ENCODE assay signal across 2 cellular contexts in the genomic region with DNA sequence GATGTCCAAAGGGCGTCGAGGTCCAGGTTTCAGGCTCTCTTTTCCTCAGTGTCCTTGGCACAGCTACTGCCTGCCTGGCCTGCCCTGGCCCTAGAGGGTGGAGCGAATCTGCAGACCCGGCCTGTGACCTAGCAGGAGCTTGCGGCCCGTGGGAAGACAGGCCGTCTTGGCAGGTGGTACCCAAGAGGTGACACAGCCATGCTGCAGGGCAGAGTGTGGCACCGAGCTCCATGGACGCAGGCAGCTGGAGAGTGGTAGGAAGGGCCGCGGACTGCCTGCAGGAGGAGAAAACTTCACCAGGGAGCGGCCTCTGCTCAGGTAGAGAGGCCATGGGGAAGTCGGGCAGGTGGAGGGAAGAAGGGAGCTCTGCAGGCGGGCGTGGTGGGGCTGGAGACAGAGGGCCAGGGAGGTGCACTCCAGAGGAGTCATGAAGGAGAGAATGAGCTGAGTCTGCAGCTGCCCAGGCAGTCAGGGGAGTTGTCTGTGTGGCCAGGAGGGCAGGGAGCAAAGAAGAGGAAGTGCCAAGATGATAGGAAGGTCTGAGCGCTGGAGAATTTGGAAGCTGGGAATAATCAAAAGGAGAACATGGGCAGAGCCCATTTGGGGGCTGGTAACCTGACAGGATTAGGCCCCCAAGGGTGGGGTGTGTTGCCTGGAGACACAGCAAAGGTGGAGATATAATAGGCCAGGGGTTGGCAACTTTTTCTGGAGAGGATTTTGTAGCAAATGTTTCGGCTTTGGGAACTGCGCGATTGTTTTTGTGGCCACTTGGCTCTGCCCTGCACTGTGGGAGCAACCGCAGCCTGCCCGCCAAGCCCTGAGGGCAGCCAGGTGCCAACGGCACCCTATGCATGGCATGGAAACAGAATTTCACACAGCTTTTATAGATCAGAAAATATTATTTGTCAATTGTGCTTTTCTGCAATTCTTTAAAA.
TF ChIP-seq lines count a peak whose summit lies in the region.

No MANE protein-coding gene starts in this region.

TF ChIP-seq in GM23338, 12 proteins besides CTCF, POLR2A, EP300 and RAD21 (continued from another document and continues in another):
- TF ChIP-seq JUNB (IDR thresholded peaks at IDR 0.05; ENCODE audit: unreplicated experiment): no peak
- TF ChIP-seq NANOG (IDR thresholded peaks at IDR 0.05; ENCODE audit: borderline replicate concordance): no peak
- TF ChIP-seq, protein P1, sequence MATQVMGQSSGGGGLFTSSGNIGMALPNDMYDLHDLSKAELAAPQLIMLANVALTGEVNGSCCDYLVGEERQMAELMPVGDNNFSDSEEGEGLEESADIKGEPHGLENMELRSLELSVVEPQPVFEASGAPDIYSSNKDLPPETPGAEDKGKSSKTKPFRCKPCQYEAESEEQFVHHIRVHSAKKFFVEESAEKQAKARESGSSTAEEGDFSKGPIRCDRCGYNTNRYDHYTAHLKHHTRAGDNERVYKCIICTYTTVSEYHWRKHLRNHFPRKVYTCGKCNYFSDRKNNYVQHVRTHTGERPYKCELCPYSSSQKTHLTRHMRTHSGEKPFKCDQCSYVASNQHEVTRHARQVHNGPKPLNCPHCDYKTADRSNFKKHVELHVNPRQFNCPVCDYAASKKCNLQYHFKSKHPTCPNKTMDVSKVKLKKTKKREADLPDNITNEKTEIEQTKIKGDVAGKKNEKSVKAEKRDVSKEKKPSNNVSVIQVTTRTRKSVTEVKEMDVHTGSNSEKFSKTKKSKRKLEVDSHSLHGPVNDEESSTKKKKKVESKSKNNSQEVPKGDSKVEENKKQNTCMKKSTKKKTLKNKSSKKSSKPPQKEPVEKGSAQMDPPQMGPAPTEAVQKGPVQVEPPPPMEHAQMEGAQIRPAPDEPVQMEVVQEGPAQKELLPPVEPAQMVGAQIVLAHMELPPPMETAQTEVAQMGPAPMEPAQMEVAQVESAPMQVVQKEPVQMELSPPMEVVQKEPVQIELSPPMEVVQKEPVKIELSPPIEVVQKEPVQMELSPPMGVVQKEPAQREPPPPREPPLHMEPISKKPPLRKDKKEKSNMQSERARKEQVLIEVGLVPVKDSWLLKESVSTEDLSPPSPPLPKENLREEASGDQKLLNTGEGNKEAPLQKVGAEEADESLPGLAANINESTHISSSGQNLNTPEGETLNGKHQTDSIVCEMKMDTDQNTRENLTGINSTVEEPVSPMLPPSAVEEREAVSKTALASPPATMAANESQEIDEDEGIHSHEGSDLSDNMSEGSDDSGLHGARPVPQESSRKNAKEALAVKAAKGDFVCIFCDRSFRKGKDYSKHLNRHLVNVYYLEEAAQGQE (IDR thresholded peaks at IDR 0.05; ENCODE audit: unreplicated experiment): no peak
- TF ChIP-seq, protein P2, sequence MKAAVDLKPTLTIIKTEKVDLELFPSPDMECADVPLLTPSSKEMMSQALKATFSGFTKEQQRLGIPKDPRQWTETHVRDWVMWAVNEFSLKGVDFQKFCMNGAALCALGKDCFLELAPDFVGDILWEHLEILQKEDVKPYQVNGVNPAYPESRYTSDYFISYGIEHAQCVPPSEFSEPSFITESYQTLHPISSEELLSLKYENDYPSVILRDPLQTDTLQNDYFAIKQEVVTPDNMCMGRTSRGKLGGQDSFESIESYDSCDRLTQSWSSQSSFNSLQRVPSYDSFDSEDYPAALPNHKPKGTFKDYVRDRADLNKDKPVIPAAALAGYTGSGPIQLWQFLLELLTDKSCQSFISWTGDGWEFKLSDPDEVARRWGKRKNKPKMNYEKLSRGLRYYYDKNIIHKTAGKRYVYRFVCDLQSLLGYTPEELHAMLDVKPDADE (IDR thresholded peaks at IDR 0.05): no peak
- TF ChIP-seq STAT1 (IDR thresholded peaks at IDR 0.05; ENCODE audit: unreplicated experiment): no peak
- TF ChIP-seq CREB1 (CRISPR knock-in tag; IDR thresholded peaks at IDR 0.05; ENCODE audit: low read depth): no peak
- no peak for TF ChIP-seq POLR2AphosphoS5 (IDR thresholded peaks at IDR 0.05; ENCODE audit: low read depth)
- TF ChIP-seq EZH2phosphoT487 (IDR thresholded peaks at IDR 0.05; ENCODE audit: unreplicated experiment): no peak

TF ChIP-seq in H1, 55 proteins besides CTCF, POLR2A, EP300 and RAD21:
- TF ChIP-seq TAF7 (optimal IDR thresholded peaks at IDR 0.05; ENCODE audit: borderline replicate concordance, low read depth, low read length) (no peak), RXRA (IDR thresholded peaks at IDR 0.05; ENCODE audit: insufficient read depth, low read depth, low read length) (no peak), GTF2F1 (IDR thresholded peaks at IDR 0.05; ENCODE audit: borderline replicate concordance, low read depth, low read length) (no peak), SP2 (IDR thresholded peaks at IDR 0.05; ENCODE audit: low read length) (no peak), JUND (IDR thresholded peaks at IDR 0.05; ENCODE audit: low read length) (no peak), TBP (IDR thresholded peaks at IDR 0.05; ENCODE audit: low read depth, low read length) (no peak), RNF2 (IDR thresholded peaks at IDR 0.05; ENCODE audit: borderline replicate concordance, low read depth, low read length, missing control alignments, poor library complexity, severe bottlenecking) (no peak), HDAC2 (IDR thresholded peaks at IDR 0.05; ENCODE audit: borderline replicate concordance in 1 of 2, low read depth in 2 of 2, low read length in 2 of 2) (no peak), TCF12 (IDR thresholded peaks at IDR 0.05; ENCODE audit: low read depth, low read length) (no peak), SP1 (IDR thresholded peaks at IDR 0.05; ENCODE audit: low read depth, low read length) (no peak), SP4 (IDR thresholded peaks at IDR 0.05; ENCODE audit: low read length) (no peak), SAP30 (IDR thresholded peaks at IDR 0.05; ENCODE audit: insufficient read depth, insufficient replicate concordance, low read length) (no peak), YY1 (IDR thresholded peaks at IDR 0.05; ENCODE audit: low read depth, low read length) (no peak), CHD2 (IDR thresholded peaks at IDR 0.05; ENCODE audit: low read length) (no peak), CEBPB (IDR thresholded peaks at IDR 0.05; ENCODE audit: low read depth, low read length) (no peak)
- TF ChIP-seq, protein P3, sequence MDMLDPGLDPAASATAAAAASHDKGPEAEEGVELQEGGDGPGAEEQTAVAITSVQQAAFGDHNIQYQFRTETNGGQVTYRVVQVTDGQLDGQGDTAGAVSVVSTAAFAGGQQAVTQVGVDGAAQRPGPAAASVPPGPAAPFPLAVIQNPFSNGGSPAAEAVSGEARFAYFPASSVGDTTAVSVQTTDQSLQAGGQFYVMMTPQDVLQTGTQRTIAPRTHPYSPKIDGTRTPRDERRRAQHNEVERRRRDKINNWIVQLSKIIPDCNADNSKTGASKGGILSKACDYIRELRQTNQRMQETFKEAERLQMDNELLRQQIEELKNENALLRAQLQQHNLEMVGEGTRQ (IDR thresholded peaks at IDR 0.05; ENCODE audit: low read length): no peak
- TF ChIP-seq, protein P4, sequence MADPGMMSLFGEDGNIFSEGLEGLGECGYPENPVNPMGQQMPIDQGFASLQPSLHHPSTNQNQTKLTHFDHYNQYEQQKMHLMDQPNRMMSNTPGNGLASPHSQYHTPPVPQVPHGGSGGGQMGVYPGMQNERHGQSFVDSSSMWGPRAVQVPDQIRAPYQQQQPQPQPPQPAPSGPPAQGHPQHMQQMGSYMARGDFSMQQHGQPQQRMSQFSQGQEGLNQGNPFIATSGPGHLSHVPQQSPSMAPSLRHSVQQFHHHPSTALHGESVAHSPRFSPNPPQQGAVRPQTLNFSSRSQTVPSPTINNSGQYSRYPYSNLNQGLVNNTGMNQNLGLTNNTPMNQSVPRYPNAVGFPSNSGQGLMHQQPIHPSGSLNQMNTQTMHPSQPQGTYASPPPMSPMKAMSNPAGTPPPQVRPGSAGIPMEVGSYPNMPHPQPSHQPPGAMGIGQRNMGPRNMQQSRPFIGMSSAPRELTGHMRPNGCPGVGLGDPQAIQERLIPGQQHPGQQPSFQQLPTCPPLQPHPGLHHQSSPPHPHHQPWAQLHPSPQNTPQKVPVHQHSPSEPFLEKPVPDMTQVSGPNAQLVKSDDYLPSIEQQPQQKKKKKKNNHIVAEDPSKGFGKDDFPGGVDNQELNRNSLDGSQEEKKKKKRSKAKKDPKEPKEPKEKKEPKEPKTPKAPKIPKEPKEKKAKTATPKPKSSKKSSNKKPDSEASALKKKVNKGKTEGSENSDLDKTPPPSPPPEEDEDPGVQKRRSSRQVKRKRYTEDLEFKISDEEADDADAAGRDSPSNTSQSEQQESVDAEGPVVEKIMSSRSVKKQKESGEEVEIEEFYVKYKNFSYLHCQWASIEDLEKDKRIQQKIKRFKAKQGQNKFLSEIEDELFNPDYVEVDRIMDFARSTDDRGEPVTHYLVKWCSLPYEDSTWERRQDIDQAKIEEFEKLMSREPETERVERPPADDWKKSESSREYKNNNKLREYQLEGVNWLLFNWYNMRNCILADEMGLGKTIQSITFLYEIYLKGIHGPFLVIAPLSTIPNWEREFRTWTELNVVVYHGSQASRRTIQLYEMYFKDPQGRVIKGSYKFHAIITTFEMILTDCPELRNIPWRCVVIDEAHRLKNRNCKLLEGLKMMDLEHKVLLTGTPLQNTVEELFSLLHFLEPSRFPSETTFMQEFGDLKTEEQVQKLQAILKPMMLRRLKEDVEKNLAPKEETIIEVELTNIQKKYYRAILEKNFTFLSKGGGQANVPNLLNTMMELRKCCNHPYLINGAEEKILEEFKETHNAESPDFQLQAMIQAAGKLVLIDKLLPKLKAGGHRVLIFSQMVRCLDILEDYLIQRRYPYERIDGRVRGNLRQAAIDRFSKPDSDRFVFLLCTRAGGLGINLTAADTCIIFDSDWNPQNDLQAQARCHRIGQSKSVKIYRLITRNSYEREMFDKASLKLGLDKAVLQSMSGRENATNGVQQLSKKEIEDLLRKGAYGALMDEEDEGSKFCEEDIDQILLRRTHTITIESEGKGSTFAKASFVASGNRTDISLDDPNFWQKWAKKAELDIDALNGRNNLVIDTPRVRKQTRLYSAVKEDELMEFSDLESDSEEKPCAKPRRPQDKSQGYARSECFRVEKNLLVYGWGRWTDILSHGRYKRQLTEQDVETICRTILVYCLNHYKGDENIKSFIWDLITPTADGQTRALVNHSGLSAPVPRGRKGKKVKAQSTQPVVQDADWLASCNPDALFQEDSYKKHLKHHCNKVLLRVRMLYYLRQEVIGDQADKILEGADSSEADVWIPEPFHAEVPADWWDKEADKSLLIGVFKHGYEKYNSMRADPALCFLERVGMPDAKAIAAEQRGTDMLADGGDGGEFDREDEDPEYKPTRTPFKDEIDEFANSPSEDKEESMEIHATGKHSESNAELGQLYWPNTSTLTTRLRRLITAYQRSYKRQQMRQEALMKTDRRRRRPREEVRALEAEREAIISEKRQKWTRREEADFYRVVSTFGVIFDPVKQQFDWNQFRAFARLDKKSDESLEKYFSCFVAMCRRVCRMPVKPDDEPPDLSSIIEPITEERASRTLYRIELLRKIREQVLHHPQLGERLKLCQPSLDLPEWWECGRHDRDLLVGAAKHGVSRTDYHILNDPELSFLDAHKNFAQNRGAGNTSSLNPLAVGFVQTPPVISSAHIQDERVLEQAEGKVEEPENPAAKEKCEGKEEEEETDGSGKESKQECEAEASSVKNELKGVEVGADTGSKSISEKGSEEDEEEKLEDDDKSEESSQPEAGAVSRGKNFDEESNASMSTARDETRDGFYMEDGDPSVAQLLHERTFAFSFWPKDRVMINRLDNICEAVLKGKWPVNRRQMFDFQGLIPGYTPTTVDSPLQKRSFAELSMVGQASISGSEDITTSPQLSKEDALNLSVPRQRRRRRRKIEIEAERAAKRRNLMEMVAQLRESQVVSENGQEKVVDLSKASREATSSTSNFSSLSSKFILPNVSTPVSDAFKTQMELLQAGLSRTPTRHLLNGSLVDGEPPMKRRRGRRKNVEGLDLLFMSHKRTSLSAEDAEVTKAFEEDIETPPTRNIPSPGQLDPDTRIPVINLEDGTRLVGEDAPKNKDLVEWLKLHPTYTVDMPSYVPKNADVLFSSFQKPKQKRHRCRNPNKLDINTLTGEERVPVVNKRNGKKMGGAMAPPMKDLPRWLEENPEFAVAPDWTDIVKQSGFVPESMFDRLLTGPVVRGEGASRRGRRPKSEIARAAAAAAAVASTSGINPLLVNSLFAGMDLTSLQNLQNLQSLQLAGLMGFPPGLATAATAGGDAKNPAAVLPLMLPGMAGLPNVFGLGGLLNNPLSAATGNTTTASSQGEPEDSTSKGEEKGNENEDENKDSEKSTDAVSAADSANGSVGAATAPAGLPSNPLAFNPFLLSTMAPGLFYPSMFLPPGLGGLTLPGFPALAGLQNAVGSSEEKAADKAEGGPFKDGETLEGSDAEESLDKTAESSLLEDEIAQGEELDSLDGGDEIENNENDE (IDR thresholded peaks at IDR 0.05; ENCODE audit: insufficient replicate concordance, low read length): no peak
- TF ChIP-seq, protein P5, sequence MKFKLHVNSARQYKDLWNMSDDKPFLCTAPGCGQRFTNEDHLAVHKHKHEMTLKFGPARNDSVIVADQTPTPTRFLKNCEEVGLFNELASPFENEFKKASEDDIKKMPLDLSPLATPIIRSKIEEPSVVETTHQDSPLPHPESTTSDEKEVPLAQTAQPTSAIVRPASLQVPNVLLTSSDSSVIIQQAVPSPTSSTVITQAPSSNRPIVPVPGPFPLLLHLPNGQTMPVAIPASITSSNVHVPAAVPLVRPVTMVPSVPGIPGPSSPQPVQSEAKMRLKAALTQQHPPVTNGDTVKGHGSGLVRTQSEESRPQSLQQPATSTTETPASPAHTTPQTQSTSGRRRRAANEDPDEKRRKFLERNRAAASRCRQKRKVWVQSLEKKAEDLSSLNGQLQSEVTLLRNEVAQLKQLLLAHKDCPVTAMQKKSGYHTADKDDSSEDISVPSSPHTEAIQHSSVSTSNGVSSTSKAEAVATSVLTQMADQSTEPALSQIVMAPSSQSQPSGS (IDR thresholded peaks at IDR 0.05; ENCODE audit: low read length): no peak
